15 cellular contexts compared by ENCODE assay signal in genomic region chr22:45781941-45782340, GRCh38.
DNase-seq lines count a peak whose midpoint lies in the region; ATAC-seq and TF ChIP-seq lines count a peak whose summit lies in the region.
"Had no signal": no experiment of that assay in that cellular context is flagged by ENCODE, and none has a peak within 500 bp of the region (broad histone marks: within the 10 kb centered on the region; RNA-seq: fewer than 3 reads in every experiment).

No MANE protein-coding gene starts in this region.

- no peaks in the 10 kb centered on the region for H3K27me3 ChIP-seq in CD4-positive, alpha-beta memory T cell (ENCODE audit: insufficient read depth, low read length)
- no peaks in the 10 kb centered on the region for H3K27me3 ChIP-seq in heart left ventricle
- H3K27me3 ChIP-seq: BLaER1 had no signal

- H3K4me1 ChIP-seq in CD4-positive, alpha-beta memory T cell (ENCODE audit: insufficient read depth, low read length), result no peaks in the 10 kb centered on the region
- peaks cover 0 to 39% (median 23%) of the 10 kb centered on the region in 12 donors for H3K4me1 ChIP-seq in heart left ventricle

- no peak for TF ChIP-seq CTCF in heart left ventricle (IDR thresholded peaks at IDR 0.05)

- TF ChIP-seq POLR2A in heart left ventricle (IDR thresholded peaks at IDR 0.05), result no peak

- POLR2A ChIA-PET in CD4-positive, alpha-beta memory T cell (lab: Charles Lee; ENCODE audit: partially characterized antibody), result no interaction called here

- H3K9me3 ChIP-seq in CD4-positive, alpha-beta memory T cell (ENCODE audit: control insufficient read depth in 1 of 2, low read length in 2 of 2), result no peaks in the 10 kb centered on the region
- H3K9me3 ChIP-seq in heart left ventricle, result no peaks in the 10 kb centered on the region
- H3K9me3 ChIP-seq: BLaER1 had no signal

- WGBS in heart left ventricle, 4 donors, result 91 to 96% (median 94%) methylated on average over 5 of the region's 5 CpGs

- intact Hi-C loops in activated CD4-positive, alpha-beta T cell treated with anti-CD3 and anti-CD28 coated beads, Interleukin-2, amount 10 ng/mL, durations not matched to agents 24 days and 14 days (cut with micrococcal nuclease), result no loop called here
- intact Hi-C loops in CD4-positive, alpha-beta memory T cell (cut with micrococcal nuclease), result no loop called here
- intact Hi-C loops in heart left ventricle (cut with DNase I), result no loop called here

- H3K4me1 Mint-ChIP-seq in activated CD4-positive, alpha-beta T cell treated with anti-CD3 and anti-CD28 coated beads, Interleukin-2, amount 10 ng/mL, durations not matched to agents 24 days and 14 days, result no peaks in the 10 kb centered on the region
- H3K4me1 Mint-ChIP-seq in CD4-positive, alpha-beta memory T cell, result peaks cover 0 to 6% (median 3%) of the 10 kb centered on the region in 4 donors

- no peak overlapping the region for H3K27ac ChIP-seq in CD4-positive, alpha-beta memory T cell (ENCODE audit: low read depth, low read length)
- H3K27ac ChIP-seq in heart left ventricle, result no peak overlapping the region
- H3K27ac ChIP-seq: BLaER1 had no signal

- H3K9me3 Mint-ChIP-seq in activated CD4-positive, alpha-beta T cell treated with anti-CD3 and anti-CD28 coated beads, Interleukin-2, amount 10 ng/mL, durations not matched to agents 24 days and 14 days, result no peaks in the 10 kb centered on the region
- H3K9me3 Mint-ChIP-seq in CD4-positive, alpha-beta memory T cell, result no peaks in the 10 kb centered on the region
- H3K9me3 Mint-ChIP-seq: HFFc6 had no signal

- no peak overlapping the region for H3K4me3 ChIP-seq in CD4-positive, alpha-beta memory T cell (ENCODE audit: low read length in 2 of 2)
- no peak overlapping the region for H3K4me3 ChIP-seq in heart left ventricle
- H3K4me3 ChIP-seq: BLaER1 had no signal

- CTCF ChIA-PET in CD4-positive, alpha-beta memory T cell (lab: Charles Lee; ENCODE audit: partially characterized antibody), result interaction anchor here (1.0 kb wide), 1 partner anchor 11 kb away, joined by 3 read pairs; no protein-coding TSS in a partner anchor

- no peaks in the 10 kb centered on the region for H3K36me3 ChIP-seq in CD4-positive, alpha-beta memory T cell (ENCODE audit: insufficient read depth, low read length)
- H3K36me3 ChIP-seq in heart left ventricle, result peaks cover 0 to 7% (median 0%) of the 10 kb centered on the region in 9 donors

- peak; percentile 6 for DNase-seq in activated CD4-positive, alpha-beta T cell treated with anti-CD3 and anti-CD28 coated beads, Interleukin-2, amount 10 ng/mL, durations not matched to agents 24 days and 14 days
- DNase-seq in activated CD4-positive, alpha-beta T cell treated with anti-CD3 and anti-CD28 coated beads for 1 hour, result no peak
- peak; percentile 18 for DNase-seq in M059J (ENCODE audit: low read depth)
- peak; percentile 55 for DNase-seq in fibroblast of peridontal ligament (ENCODE audit: extremely low read depth)
- no peak for DNase-seq in stimulated activated naive CD8-positive, alpha-beta T cell treated with anti-CD3 and anti-CD28 coated beads, Interleukin-15, Interleukin-2, amounts not matched to agents 100 U/mL and 50 U/mL, for 24 hours
- DNase-seq in CD4-positive, alpha-beta memory T cell, result no peak
- DNase-seq in heart left ventricle, result no peak
- no peak for DNase-seq in KG1 (lab: John Stamatoyannopoulos, UW)
- DNase-seq: DMS 273 treated with DMSO at 0.1 percent for 48 hours, HFFc6, Kasumi-1, NCI-H187, NCI-H446, NCI-H69 had no signal

- H3K4me3 Mint-ChIP-seq in activated CD4-positive, alpha-beta T cell treated with anti-CD3 and anti-CD28 coated beads, Interleukin-2, amount 10 ng/mL, durations not matched to agents 24 days and 14 days, result no peak overlapping the region
- H3K4me3 Mint-ChIP-seq in CD4-positive, alpha-beta memory T cell, result no peak overlapping the region

- ATAC-seq in stimulated activated naive CD8-positive, alpha-beta T cell treated with anti-CD3 and anti-CD28 coated beads, Interleukin-15, Interleukin-2, amounts not matched to agents 100 U/mL and 50 U/mL, for 24 hours, result no peak
- ATAC-seq in heart left ventricle, result no peak

- peaks cover 3% of the 10 kb centered on the region for H3K36me3 Mint-ChIP-seq in activated CD4-positive, alpha-beta T cell treated with anti-CD3 and anti-CD28 coated beads, Interleukin-2, amount 10 ng/mL, durations not matched to agents 24 days and 14 days (ENCODE audit: low read depth)
- H3K36me3 Mint-ChIP-seq in CD4-positive, alpha-beta memory T cell, result peaks cover 23 to 39% of the 10 kb centered on the region in 2 donors

- H3K27ac Mint-ChIP-seq in activated CD4-positive, alpha-beta T cell treated with anti-CD3 and anti-CD28 coated beads, Interleukin-2, amount 10 ng/mL, durations not matched to agents 24 days and 14 days, result no peak overlapping the region
- H3K27ac Mint-ChIP-seq in CD4-positive, alpha-beta memory T cell, result no peak overlapping the region

- no peaks in the 10 kb centered on the region for H3K27me3 Mint-ChIP-seq in activated CD4-positive, alpha-beta T cell treated with anti-CD3 and anti-CD28 coated beads, Interleukin-2, amount 10 ng/mL, durations not matched to agents 24 days and 14 days
- H3K27me3 Mint-ChIP-seq in CD4-positive, alpha-beta memory T cell, result no peaks in the 10 kb centered on the region

Comparison
In these comparisons a context has a peak if more than half of its experiments do, and no peak if none do; other contexts are left out.
1. DNase-seq: peak in activated CD4-positive, alpha-beta T cell treated with anti-CD3 and anti-CD28 coated beads, Interleukin-2, amount 10 ng/mL, durations not matched to agents 24 days and 14 days (single experiment), M059J (single experiment) and fibroblast of peridontal ligament (single experiment); none in activated CD4-positive, alpha-beta T cell treated with anti-CD3 and anti-CD28 coated beads for 1 hour (single experiment), stimulated activated naive CD8-positive, alpha-beta T cell treated with anti-CD3 and anti-CD28 coated beads, Interleukin-15, Interleukin-2, amounts not matched to agents 100 U/mL and 50 U/mL, for 24 hours (single experiment), CD4-positive, alpha-beta memory T cell (0 of 5), heart left ventricle (0 of 5) and KG1 (single experiment).